7 cellular contexts compared by ENCODE assay signal in the genomic region with DNA sequence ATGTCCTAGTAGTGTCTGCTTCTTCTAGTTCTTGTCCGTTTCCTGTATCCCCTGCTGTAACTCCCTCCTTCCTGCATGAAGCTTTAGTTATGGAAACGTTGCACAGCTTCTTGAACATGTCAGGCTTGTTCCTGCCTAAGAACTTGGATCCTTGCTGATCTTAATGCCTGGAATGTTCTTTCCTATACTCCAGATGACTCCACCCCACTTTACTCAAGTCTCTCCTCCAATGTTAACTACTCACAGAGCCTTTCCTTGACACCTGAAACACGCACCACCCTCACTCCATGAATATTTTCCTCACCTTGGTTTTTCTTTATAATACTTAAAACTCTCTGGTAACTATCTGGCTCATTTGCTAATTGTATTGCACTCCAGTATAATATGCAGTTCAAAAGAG. TPM values are rescaled to one million over a fixed set of nuclear protein-coding genes. Genes with fewer than 3 reads are reported as not detected.
"Had no signal": no experiment of that assay in that cellular context is flagged by ENCODE, and none has a peak within 500 bp of the region (broad histone marks: within the 10 kb centered on the region; RNA-seq: fewer than 3 reads in every experiment).

No MANE protein-coding gene starts in this region.

- H3K36me3 Mint-ChIP-seq: IgD-negative memory B cell had no signal

- H3K4me3 Mint-ChIP-seq: IgD-negative memory B cell had no signal

- H3K27ac Mint-ChIP-seq: IgD-negative memory B cell had no signal

- H3K4me1 Mint-ChIP-seq: IgD-negative memory B cell had no signal

- H3K27ac ChIP-seq: HL-60 had no signal

- H3K4me3 ChIP-seq: K562 had no signal

- H3K27me3 Mint-ChIP-seq: IgD-negative memory B cell had no signal

- ATAC-seq: HepG2, K562 had no signal

- DNase-seq: IMR-90 had no signal

RNA-seq across cellular contexts. Expression of a gene that starts 19.4 kb away (rescaled TPM):
- total RNA-seq: HepG2, HT-29, HT1080, IMR-90 had no signal
- polyA plus RNA-seq: HepG2, IgD-negative memory B cell, IMR-90 had no signal

RNA-seq across cellular contexts. Expression of a gene that starts 46.2 kb away (rescaled TPM):
- total RNA-seq: HepG2, HT-29, HT1080, IMR-90 had no signal
- polyA plus RNA-seq: HepG2, IgD-negative memory B cell, IMR-90 had no signal
